17 cellular contexts compared by ENCODE assay signal in the genomic region with DNA sequence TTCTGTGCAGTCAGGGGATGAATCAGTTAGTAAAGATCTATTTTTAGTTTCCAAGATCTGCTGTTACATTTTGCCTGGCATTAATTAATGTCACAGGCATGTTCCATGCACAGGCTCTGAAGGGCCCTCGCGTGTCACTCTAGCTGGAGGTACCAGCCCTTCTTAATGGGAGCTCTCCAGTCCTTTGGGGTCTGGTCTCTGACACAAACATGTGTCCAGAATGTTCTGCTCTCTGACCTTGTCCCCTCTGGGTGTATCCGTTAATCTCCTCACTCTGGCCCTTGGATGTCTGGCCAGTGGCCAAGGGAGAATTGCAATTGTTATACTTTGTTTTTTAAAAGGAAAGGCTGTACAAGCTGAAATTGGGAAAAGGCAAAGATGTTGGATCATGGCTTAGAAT. TPM values are rescaled to one million over a fixed set of nuclear protein-coding genes. Genes with fewer than 3 reads are reported as not detected.
A peak's percentile ranks its signal among the peaks of the same experiment; 100 is the strongest.
DNase-seq lines count a peak whose midpoint lies in the region; ATAC-seq and TF ChIP-seq lines count a peak whose summit lies in the region.
"Had no signal": no experiment of that assay in that cellular context is flagged by ENCODE, and none has a peak within 500 bp of the region (broad histone marks: within the 10 kb centered on the region; RNA-seq: fewer than 3 reads in every experiment).

No MANE protein-coding gene starts in this region.

- H3K9me3 ChIP-seq in mesenchymal stem cell (ENCODE audit: control insufficient read depth, low read length) (no peaks in the 10 kb centered on the region), transverse colon (no peaks in the 10 kb centered on the region)

- no peak overlapping the region for H2BK15ac ChIP-seq in mesenchymal stem cell (ENCODE audit: low read depth, poor library complexity, severe bottlenecking)

- H3K9ac ChIP-seq in mesenchymal stem cell (ENCODE audit: low read length): peak overlapping the region; percentile 36

- H4K8ac ChIP-seq in mesenchymal stem cell (ENCODE audit: low read length): no peak overlapping the region

- H3K36me3 ChIP-seq in mesenchymal stem cell (ENCODE audit: control insufficient read depth in 1 of 2, insufficient read depth in 2 of 2, low read depth in 1 of 2, low read length in 2 of 2) (no peaks in the 10 kb centered on the region), transverse colon (no peaks in the 10 kb centered on the region)

- H2BK120ac ChIP-seq in mesenchymal stem cell (ENCODE audit: low read depth, low read length): no peak overlapping the region

- H3K27me3 ChIP-seq in mesenchymal stem cell (ENCODE audit: control insufficient read depth in 1 of 2, insufficient read depth in 1 of 2, low read length in 2 of 2) (no peaks in the 10 kb centered on the region), transverse colon (no peaks in the 10 kb centered on the region)

- peak; percentile 64 for DNase-seq in activated CD8-positive, alpha-beta memory T cell treated with anti-CD3 and anti-CD28 coated beads for 24 hours
- DNase-seq in activated CD8-positive, alpha-beta memory T cell treated with anti-CD3 and anti-CD28 coated beads, Interleukin-2, amount 50 U/mL, for 4 hours: no peak
- DNase-seq in cerebellar cortex (ENCODE audit: low spot score): peak; percentile 19
- no peak for DNase-seq in mesenchymal stem cell
- no peak for DNase-seq in transverse colon
- DNase-seq: activated gamma-delta T cell treated with Interleukin-2 at 50 U/mL for 16 hours; cortex of kidney; DMS79; HCEC 1CT; NCI-H1092 treated with DMSO at 0.1 percent for 48 hours; NCI-H524; stimulated activated naive CD4-positive, alpha-beta T cell treated with Interleukin-2 at 50 U/mL for 16 hours had no signal

- no peak overlapping the region for H2BK12ac ChIP-seq in mesenchymal stem cell (ENCODE audit: low read length in 2 of 2)

- intact Hi-C loops in transverse colon (cut with DNase I; ENCODE audit: low total_unique reads): no loop called here

- H3K4me3 ChIP-seq in mesenchymal stem cell (ENCODE audit: insufficient read depth in 1 of 2, low read depth in 1 of 2, low read length in 2 of 2): peak overlapping the region in 1 of 2 experiments; percentile 1
- H3K4me3 ChIP-seq in transverse colon: no peak overlapping the region

- no peak overlapping the region for H3K27ac ChIP-seq in mesenchymal stem cell (ENCODE audit: low read length, poor library complexity, severe bottlenecking)
- H3K27ac ChIP-seq in transverse colon: peak overlapping the region; percentile 4 to 49 (median 28)

- no peak overlapping the region for H3K4me2 ChIP-seq in mesenchymal stem cell (ENCODE audit: low read length, poor library complexity, severe bottlenecking)

- no peak overlapping the region for H2BK5ac ChIP-seq in mesenchymal stem cell (ENCODE audit: low read depth, low read length, poor library complexity, severe bottlenecking)

- 84% methylated on average over 3 of the region's 3 CpGs for WGBS in mesenchymal stem cell
- WGBS in transverse colon (ENCODE audit: low coverage in 1 of 2), 2 donors: 58% methylated on average over 3 of the region's 3 CpGs; no CpG with 5 or more reads in 1 of the 2 donors

- H4K91ac ChIP-seq in mesenchymal stem cell (ENCODE audit: low read length): no peak overlapping the region

- H3K23ac ChIP-seq in mesenchymal stem cell (ENCODE audit: low read length in 2 of 2): no peak overlapping the region

- no peak for ATAC-seq in GM21529 (IDR thresholded peaks at IDR 0.05; ENCODE audit: unreplicated experiment)
- no peak for ATAC-seq in GM19452 (IDR thresholded peaks at IDR 0.05; ENCODE audit: unreplicated experiment)
- ATAC-seq in GM18870 (IDR thresholded peaks at IDR 0.05; ENCODE audit: unreplicated experiment): no peak

- no peak for TF ChIP-seq CTCF in transverse colon (IDR thresholded peaks at IDR 0.05)

- H3K18ac ChIP-seq in mesenchymal stem cell (ENCODE audit: low read depth in 1 of 2, low read length in 2 of 2): no peak overlapping the region

- no peak overlapping the region for H3K14ac ChIP-seq in mesenchymal stem cell (ENCODE audit: low read length in 2 of 2)

- H3K79me1 ChIP-seq in mesenchymal stem cell (replicated peaks; ENCODE audit: low read length, poor library complexity, severe bottlenecking): no peaks in the 10 kb centered on the region

- TF ChIP-seq EP300 in transverse colon (IDR thresholded peaks at IDR 0.05; ENCODE audit: low read depth): no peak

- no peak overlapping the region for H2AK5ac ChIP-seq in mesenchymal stem cell (ENCODE audit: low read length, severe bottlenecking)

- TF ChIP-seq POLR2A in transverse colon (IDR thresholded peaks at IDR 0.05): no peak

- no peak overlapping the region for H3K4ac ChIP-seq in mesenchymal stem cell (ENCODE audit: low read depth in 1 of 2, low read length in 2 of 2)

- H2AFZ ChIP-seq in mesenchymal stem cell (ENCODE audit: low read depth, low read length): no peak overlapping the region

- H3K4me1 ChIP-seq in mesenchymal stem cell (ENCODE audit: control insufficient read depth, insufficient read depth, low read depth, low read length): no peaks in the 10 kb centered on the region
- peaks cover 0 to 12% (median 0%) of the 10 kb centered on the region in 4 donors for H3K4me1 ChIP-seq in transverse colon

- in situ Hi-C loops in transverse colon (cut with MboI; ENCODE audit: low pct_ligation_motif_present in 1 of 4, low pct_unique_long_range_greater_than_20kb in 1 of 4, low sequenced_read_pairs in 3 of 4): no loop called here

RNA-seq across cellular contexts. Expression of gene ZNF831, which starts 16.4 kb away (rescaled TPM):
- polyA plus RNA-seq in mesenchymal stem cell (2013, experiment 1 of 2): not detected
- polyA plus RNA-seq in mesenchymal stem cell (2013, experiment 2 of 2): not detected
- total RNA-seq in transverse colon: 1 to 10 TPM in 2 of 4 donors, under 1 TPM in 2; 0.20 to 3.8 (median 2.3) TPM
- total RNA-seq: kidney epithelial cell, osteoblast had no signal

Comparison
In these comparisons a context has a peak if more than half of its experiments do, and no peak if none do; other contexts are left out.
1. DNase-seq: peak in activated CD8-positive, alpha-beta memory T cell treated with anti-CD3 and anti-CD28 coated beads for 24 hours (single experiment) and cerebellar cortex (single experiment); none in activated CD8-positive, alpha-beta memory T cell treated with anti-CD3 and anti-CD28 coated beads, Interleukin-2, amount 50 U/mL, for 4 hours (single experiment), mesenchymal stem cell (single experiment) and transverse colon (single experiment).